ENCODE assay signal across 1 cellular context in the genomic region with DNA sequence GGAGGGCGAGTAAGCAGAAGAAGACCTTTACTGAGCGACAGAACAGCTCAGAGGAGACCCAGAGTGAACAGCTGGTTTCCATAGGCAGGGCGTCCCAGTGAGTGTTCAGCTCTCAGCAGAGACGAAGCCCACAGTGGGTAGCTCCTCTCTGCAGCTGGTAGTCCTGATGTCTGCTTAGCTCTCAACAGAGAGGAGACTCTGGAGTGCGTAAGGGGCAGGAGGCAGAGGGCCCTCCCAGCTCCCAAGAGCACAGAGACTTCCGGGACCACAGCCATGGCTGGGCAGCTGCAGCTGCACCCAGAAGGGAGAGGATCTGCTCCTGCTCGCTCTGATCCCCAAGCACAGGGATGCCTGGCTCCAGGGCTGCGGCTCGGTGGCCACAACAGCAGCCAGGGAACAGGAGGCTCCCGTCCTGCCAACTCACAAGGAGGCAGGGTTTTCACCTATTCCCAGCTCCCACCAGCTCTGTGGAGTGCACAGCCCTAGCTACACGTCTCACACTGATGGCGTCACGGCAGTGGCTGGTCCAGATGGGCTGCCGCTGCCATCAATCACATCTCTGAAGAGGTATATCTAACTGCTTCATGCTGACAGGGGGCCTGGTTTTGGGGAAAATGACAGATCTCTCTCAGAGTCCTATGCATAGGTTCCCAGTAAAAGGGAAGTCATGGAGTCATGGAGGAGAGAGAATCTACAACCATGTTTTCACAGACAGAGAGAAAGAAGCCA.
TF ChIP-seq lines count a peak whose summit lies in the region.

No MANE protein-coding gene starts in this region.

TF ChIP-seq in HEK293, 187 proteins besides CTCF, POLR2A, EP300 and RAD21 (continued from another document):
- TF ChIP-seq ZBTB21 (tag by site-specific recombination; IDR thresholded peaks at IDR 0.05) = peak; percentile 63
- peak; percentile 36; the same call in 1 of the 2 replicates for TF ChIP-seq KLF8 (tag by site-specific recombination; IDR thresholded peaks at IDR 0.05)
- no peak for TF ChIP-seq ZNF561 (tag by site-specific recombination; IDR thresholded peaks at IDR 0.05; ENCODE audit: borderline replicate concordance)
- peak; percentile 31; the same call in 1 of the 2 replicates for TF ChIP-seq SP3 (tag by site-specific recombination; IDR thresholded peaks at IDR 0.05)
- TF ChIP-seq SP2 (tag by site-specific recombination; IDR thresholded peaks at IDR 0.05) = peak; percentile 72
- TF ChIP-seq, protein P1, sequence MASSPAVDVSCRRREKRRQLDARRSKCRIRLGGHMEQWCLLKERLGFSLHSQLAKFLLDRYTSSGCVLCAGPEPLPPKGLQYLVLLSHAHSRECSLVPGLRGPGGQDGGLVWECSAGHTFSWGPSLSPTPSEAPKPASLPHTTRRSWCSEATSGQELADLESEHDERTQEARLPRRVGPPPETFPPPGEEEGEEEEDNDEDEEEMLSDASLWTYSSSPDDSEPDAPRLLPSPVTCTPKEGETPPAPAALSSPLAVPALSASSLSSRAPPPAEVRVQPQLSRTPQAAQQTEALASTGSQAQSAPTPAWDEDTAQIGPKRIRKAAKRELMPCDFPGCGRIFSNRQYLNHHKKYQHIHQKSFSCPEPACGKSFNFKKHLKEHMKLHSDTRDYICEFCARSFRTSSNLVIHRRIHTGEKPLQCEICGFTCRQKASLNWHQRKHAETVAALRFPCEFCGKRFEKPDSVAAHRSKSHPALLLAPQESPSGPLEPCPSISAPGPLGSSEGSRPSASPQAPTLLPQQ (tag by site-specific recombination; IDR thresholded peaks at IDR 0.05) = peak; percentile 38; the same call in 1 of the 2 replicates
- peak; percentile 97 for TF ChIP-seq ZNF768 (tag by site-specific recombination; IDR thresholded peaks at IDR 0.05)
- TF ChIP-seq GFI1B (tag by site-specific recombination; IDR thresholded peaks at IDR 0.05) = no peak
- peak; percentile 84 for TF ChIP-seq ZBTB20 (tag by site-specific recombination; IDR thresholded peaks at IDR 0.05)
- TF ChIP-seq, protein P2, sequence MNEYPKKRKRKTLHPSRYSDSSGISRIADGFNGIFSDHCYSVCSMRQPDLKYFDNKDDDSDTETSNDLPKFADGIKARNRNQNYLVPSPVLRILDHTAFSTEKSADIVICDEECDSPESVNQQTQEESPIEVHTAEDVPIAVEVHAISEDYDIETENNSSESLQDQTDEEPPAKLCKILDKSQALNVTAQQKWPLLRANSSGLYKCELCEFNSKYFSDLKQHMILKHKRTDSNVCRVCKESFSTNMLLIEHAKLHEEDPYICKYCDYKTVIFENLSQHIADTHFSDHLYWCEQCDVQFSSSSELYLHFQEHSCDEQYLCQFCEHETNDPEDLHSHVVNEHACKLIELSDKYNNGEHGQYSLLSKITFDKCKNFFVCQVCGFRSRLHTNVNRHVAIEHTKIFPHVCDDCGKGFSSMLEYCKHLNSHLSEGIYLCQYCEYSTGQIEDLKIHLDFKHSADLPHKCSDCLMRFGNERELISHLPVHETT (tag by site-specific recombination; IDR thresholded peaks at IDR 0.05) = 0 out of 2 replicates have a peak, but pooled peaks have one; percentile 44
- TF ChIP-seq, protein P3, sequence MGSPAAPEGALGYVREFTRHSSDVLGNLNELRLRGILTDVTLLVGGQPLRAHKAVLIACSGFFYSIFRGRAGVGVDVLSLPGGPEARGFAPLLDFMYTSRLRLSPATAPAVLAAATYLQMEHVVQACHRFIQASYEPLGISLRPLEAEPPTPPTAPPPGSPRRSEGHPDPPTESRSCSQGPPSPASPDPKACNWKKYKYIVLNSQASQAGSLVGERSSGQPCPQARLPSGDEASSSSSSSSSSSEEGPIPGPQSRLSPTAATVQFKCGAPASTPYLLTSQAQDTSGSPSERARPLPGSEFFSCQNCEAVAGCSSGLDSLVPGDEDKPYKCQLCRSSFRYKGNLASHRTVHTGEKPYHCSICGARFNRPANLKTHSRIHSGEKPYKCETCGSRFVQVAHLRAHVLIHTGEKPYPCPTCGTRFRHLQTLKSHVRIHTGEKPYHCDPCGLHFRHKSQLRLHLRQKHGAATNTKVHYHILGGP (tag by site-specific recombination; IDR thresholded peaks at IDR 0.05) = no peak
- TF ChIP-seq ZBTB17 (tag by site-specific recombination; IDR thresholded peaks at IDR 0.05) = peak; percentile 96
- TF ChIP-seq, protein P4, sequence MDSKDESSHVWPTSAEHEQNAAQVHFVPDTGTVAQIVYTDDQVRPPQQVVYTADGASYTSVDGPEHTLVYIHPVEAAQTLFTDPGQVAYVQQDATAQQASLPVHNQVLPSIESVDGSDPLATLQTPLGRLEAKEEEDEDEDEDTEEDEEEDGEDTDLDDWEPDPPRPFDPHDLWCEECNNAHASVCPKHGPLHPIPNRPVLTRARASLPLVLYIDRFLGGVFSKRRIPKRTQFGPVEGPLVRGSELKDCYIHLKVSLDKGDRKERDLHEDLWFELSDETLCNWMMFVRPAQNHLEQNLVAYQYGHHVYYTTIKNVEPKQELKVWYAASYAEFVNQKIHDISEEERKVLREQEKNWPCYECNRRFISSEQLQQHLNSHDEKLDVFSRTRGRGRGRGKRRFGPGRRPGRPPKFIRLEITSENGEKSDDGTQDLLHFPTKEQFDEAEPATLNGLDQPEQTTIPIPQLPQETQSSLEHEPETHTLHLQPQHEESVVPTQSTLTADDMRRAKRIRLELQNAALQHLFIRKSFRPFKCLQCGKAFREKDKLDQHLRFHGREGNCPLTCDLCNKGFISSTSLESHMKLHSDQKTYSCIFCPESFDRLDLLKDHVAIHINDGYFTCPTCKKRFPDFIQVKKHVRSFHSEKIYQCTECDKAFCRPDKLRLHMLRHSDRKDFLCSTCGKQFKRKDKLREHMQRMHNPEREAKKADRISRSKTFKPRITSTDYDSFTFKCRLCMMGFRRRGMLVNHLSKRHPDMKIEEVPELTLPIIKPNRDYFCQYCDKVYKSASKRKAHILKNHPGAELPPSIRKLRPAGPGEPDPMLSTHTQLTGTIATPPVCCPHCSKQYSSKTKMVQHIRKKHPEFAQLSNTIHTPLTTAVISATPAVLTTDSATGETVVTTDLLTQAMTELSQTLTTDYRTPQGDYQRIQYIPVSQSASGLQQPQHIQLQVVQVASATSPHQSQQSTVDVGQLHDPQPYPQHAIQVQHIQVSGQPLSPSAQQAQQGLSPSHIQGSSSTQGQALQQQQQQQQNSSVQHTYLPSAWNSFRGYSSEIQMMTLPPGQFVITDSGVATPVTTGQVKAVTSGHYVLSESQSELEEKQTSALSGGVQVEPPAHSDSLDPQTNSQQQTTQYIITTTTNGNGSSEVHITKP (tag by site-specific recombination; IDR thresholded peaks at IDR 0.05) = peak; percentile 96
- no peak for TF ChIP-seq ZNF777 (tag by site-specific recombination; IDR thresholded peaks at IDR 0.05; ENCODE audit: borderline replicate concordance)
- TF ChIP-seq OSR2 (tag by site-specific recombination; IDR thresholded peaks at IDR 0.05) = peak; percentile 25; the same call in 1 of the 2 replicates
